Comparison of ENCODE assay signal across 26 cellular contexts in the genomic region with DNA sequence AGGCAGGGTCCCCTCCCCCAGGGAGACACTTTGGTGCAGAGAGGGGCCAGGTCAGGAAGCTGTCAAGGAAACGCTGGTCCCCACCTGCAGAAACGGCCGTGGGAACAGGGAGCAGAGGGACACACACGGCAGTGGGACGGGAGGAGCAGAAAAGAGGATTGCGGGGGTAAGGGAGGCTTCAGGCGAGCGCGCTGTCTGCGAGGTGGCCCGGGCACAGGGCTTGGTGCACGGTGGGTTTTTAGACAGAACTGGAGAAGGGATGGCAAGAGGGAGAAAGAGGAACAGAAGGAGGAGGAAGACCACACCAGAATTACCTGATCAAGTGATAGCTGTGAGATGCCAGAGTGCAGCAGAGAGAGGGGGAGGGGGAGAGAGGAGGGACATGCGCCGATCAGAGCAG.
"Had no signal": no experiment of that assay in that cellular context is flagged by ENCODE, and none has a peak within 500 bp of the region (broad histone marks: within the 10 kb centered on the region; RNA-seq: fewer than 3 reads in every experiment).

No MANE protein-coding gene starts in this region.

- H3K4me1 Mint-ChIP-seq: immature natural killer cell; naive thymus-derived CD4-positive, alpha-beta T cell; stimulated activated memory B cell treated with anti-CD40 and anti-IgM and Interleukin-4, amounts not matched to agents 10 μg/mL and 1 μg/mL and 100 μg/mL, for 72 hours had no signal

- DNase-seq: dermis blood vessel endothelial cell; effector memory CD4-positive, alpha-beta T cell; erythroblast; esophagus squamous epithelium; foreskin melanocyte; glutamatergic neuron; heart right ventricle; hippocampal formation; immature natural killer cell; islet precursor cell; kidney glomerular epithelial cell; left colon; left ventricle myocardium inferior; mammary epithelial cell; mesendoderm; midbrain; naive thymus-derived CD4-positive, alpha-beta T cell; sigmoid colon; stimulated activated CD4-positive, alpha-beta T cell treated with anti-CD3 and anti-CD28 coated beads, Interleukin-2, amount 100 ng/mL, for 24 hours; stimulated activated CD4-positive, alpha-beta T cell treated with anti-CD3 and anti-CD28 coated beads, Interleukin-4, amount 100 ng/mL, for 24 hours; upper lobe of left lung had no signal

- H3K27me3 Mint-ChIP-seq: stimulated activated naive CD8-positive, alpha-beta T cell treated with anti-CD3 and anti-CD28 coated beads, Interleukin-15, Interleukin-2, amounts not matched to agents 100 ng/mL and 50 ng/mL, for 24 hours had no signal

- H3K4me3 Mint-ChIP-seq: immature natural killer cell; naive thymus-derived CD4-positive, alpha-beta T cell; nephron; stimulated activated memory B cell treated with anti-CD40 and anti-IgM and Interleukin-4, amounts not matched to agents 10 μg/mL and 1 μg/mL and 100 μg/mL, for 72 hours; stimulated activated naive CD8-positive, alpha-beta T cell treated with anti-CD3 and anti-CD28 coated beads, Interleukin-15, Interleukin-2, amounts not matched to agents 100 ng/mL and 50 ng/mL, for 24 hours had no signal

- H3K9me3 Mint-ChIP-seq: immature natural killer cell; naive thymus-derived CD4-positive, alpha-beta T cell; nephron; stimulated activated memory B cell treated with anti-CD40 and anti-IgM and Interleukin-4, amounts not matched to agents 10 μg/mL and 1 μg/mL and 100 μg/mL, for 72 hours; stimulated activated naive CD8-positive, alpha-beta T cell treated with anti-CD3 and anti-CD28 coated beads, Interleukin-15, Interleukin-2, amounts not matched to agents 100 ng/mL and 50 ng/mL, for 24 hours had no signal

- H3K27ac Mint-ChIP-seq: immature natural killer cell; nephron; stimulated activated memory B cell treated with anti-CD40 and anti-IgM and Interleukin-4, amounts not matched to agents 10 μg/mL and 1 μg/mL and 100 μg/mL, for 72 hours; stimulated activated naive CD8-positive, alpha-beta T cell treated with anti-CD3 and anti-CD28 coated beads, Interleukin-15, Interleukin-2, amounts not matched to agents 100 ng/mL and 50 ng/mL, for 24 hours had no signal

- ATAC-seq: heart right ventricle; left colon; naive thymus-derived CD4-positive, alpha-beta T cell; psoas muscle; right cardiac atrium; stimulated activated memory B cell treated with anti-CD40 and anti-IgM and Interleukin-4, amounts not matched to agents 10 μg/mL and 1 μg/mL and 100 μg/mL, for 72 hours had no signal
